8 cellular contexts compared by ENCODE assay signal in the genomic region with DNA sequence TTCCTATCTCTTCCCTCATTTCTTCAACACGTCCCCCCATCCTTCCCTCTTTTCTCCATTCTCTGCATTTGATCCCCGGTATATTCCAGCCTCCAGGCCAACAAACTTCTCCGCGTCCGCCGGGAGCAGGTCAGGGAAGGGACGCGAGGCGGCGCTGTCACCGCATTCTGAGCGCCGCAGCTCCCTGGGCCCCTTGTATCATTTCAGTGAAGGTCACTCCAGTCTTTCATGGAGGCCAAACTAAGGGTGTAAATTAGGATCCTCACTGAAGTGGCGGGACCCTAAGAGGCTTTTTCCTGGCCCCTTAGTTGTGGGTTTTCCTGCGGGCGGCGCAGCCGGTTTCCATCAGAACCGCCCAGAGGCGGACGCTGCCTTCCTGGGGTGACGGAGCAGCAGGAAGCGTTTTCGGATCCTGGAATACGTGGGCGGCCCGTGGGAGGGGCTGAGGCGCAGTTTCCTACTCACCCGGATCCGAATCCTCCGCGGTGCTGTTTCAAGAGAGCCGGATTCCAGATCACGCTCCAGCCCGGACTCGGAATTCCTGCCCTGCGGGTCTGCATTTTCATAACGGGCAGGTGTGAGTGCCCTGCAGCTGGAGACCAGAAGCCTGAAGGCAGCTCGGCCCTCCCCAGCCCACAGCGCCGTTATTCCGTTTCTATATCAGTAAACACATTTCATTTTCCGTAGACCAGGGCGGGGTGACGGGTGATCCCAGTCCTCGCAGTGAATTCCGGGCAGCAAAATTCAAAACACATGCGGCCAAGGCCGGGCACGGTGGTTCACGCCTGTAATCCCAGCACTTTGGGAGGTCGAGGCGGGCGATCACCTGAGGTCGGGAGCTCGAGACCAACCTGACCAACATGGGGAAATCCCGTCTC. TPM values are rescaled to one million over a fixed set of nuclear protein-coding genes. Genes with fewer than 3 reads are reported as not detected.
DNase-seq lines count a peak whose midpoint lies in the region; ATAC-seq and TF ChIP-seq lines count a peak whose summit lies in the region.

No MANE protein-coding gene starts in this region.

- no peaks in the 10 kb centered on the region for H3K36me3 ChIP-seq in body of pancreas (replicated peaks in 1 of 2; ENCODE audit: insufficient read depth in 1 of 2, low read depth in 2 of 2)

- intact Hi-C loops in body of pancreas (cut with DNase I): loop anchor here (5.0 kb wide), 1 partner anchor 42 kb away; no protein-coding TSS in a partner anchor

- 1% methylated on average over 34 to 57 of the region's 57 CpGs for WGBS in body of pancreas, 2 donors

- TF ChIP-seq CTCF in GM12874 (IDR thresholded peaks at IDR 0.05; ENCODE audit: insufficient read depth, low read depth, low read length) (peak; percentile 94), body of pancreas (IDR thresholded peaks at IDR 0.05) (peak; percentile 80 to 98 (median 87))

- peak; percentile 33 to 81 (median 65) for TF ChIP-seq POLR2A in body of pancreas (IDR thresholded peaks at IDR 0.05)

- peak; percentile 79 for ATAC-seq in body of pancreas
- no peak for ATAC-seq in GM18520 (IDR thresholded peaks at IDR 0.05; ENCODE audit: unreplicated experiment)

- H3K27ac ChIP-seq in body of pancreas: peak overlapping the region; percentile 95 to 99 (median 98)

- no peaks in the 10 kb centered on the region for H3K27me3 ChIP-seq in body of pancreas

- DNase-seq in KG1 (lab: John Stamatoyannopoulos, UW) (peak; percentile 59), T1000 (lab: John Stamatoyannopoulos, UW) (peak; percentile 82), body of pancreas (peak; percentile 92 to 95 (median 93)), hypothalamus (lab: John Stamatoyannopoulos, UW) (peak in 48 of 51 donors; percentile 20 to 83 (median 58)), pulmonary artery endothelial cell (ENCODE audit: low read depth, low spot score) (peak; percentile 67), NCI-H146 (lab: John Stamatoyannopoulos, UW) (no peak)

- H3K4me3 ChIP-seq in body of pancreas: peak overlapping the region; percentile 26 to 40

- H3K9me3 ChIP-seq in body of pancreas: no peaks in the 10 kb centered on the region

- H3K4me1 ChIP-seq in body of pancreas: peaks cover 53% of the 10 kb centered on the region

RNA-seq across cellular contexts. Expression of gene MICA, which starts 3.6 kb away (rescaled TPM):
- 10 to 100 TPM in 1 of 2 donors, 1 to 10 TPM in 1; 8.3 to 10.9 TPM for total RNA-seq in body of pancreas
- total RNA-seq in pulmonary artery endothelial cell: 52.4 and 72.9 TPM in 2 replicates

RNA-seq across cellular contexts. Expression of gene HLA-B, which starts 42.8 kb away (rescaled TPM):
- total RNA-seq in body of pancreas (100 to 1,000 TPM; 316 to 342 TPM), pulmonary artery endothelial cell (180 and 538 TPM in 2 replicates)
